ENCODE assay signal across 1 cellular context in the genomic region with DNA sequence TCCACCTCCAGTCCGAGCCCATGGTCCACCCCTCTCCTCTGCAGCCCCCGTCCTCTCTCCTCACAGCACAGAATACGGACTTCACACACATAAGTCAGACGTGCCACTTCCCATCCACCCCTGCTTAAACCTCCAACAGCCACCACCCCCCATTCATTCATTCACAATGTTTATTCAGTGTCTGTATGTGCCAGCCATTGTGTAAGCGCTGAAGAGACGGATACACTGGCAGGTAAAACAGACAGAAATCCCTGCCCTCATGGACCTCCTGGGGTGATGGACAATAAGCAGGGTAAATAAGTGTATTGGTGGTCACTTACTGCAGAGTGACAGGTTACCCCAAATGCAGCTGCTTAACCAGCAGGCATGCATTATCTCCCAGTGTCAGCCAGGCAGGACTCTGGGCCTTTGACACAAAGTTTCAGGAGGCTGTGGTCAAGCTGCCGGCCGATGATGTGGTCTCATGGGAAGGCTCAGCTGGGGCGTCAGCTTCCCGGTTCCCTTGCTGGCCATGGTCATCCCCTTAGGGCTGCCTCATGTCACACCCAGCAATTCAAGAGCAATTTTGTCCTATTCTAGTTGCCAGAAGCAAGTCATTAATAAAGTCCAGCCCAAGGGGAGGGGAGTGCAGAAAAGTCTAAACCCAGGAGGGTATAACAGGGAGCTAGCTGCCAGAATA.
TF ChIP-seq lines count a peak whose summit lies in the region.

No MANE protein-coding gene starts in this region.

TF ChIP-seq in WTC11, 78 proteins besides CTCF, POLR2A, EP300 and RAD21:
- TF ChIP-seq ATF2 (CRISPR knock-in tag; IDR thresholded peaks at IDR 0.05; ENCODE audit: borderline replicate concordance, low read depth): no peak
- no peak for TF ChIP-seq RORB (CRISPR knock-in tag; IDR thresholded peaks at IDR 0.05)
- no peak for TF ChIP-seq CREB1 (CRISPR knock-in tag; IDR thresholded peaks at IDR 0.05)
- TF ChIP-seq, protein P1, sequence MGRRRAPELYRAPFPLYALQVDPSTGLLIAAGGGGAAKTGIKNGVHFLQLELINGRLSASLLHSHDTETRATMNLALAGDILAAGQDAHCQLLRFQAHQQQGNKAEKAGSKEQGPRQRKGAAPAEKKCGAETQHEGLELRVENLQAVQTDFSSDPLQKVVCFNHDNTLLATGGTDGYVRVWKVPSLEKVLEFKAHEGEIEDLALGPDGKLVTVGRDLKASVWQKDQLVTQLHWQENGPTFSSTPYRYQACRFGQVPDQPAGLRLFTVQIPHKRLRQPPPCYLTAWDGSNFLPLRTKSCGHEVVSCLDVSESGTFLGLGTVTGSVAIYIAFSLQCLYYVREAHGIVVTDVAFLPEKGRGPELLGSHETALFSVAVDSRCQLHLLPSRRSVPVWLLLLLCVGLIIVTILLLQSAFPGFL (CRISPR knock-in tag; IDR thresholded peaks at IDR 0.05; ENCODE audit: borderline replicate concordance): no peak
- no peak for TF ChIP-seq ZNF281 (CRISPR knock-in tag; IDR thresholded peaks at IDR 0.05)
- TF ChIP-seq JUN (CRISPR knock-in tag; IDR thresholded peaks at IDR 0.05): no peak
- TF ChIP-seq, protein P2, sequence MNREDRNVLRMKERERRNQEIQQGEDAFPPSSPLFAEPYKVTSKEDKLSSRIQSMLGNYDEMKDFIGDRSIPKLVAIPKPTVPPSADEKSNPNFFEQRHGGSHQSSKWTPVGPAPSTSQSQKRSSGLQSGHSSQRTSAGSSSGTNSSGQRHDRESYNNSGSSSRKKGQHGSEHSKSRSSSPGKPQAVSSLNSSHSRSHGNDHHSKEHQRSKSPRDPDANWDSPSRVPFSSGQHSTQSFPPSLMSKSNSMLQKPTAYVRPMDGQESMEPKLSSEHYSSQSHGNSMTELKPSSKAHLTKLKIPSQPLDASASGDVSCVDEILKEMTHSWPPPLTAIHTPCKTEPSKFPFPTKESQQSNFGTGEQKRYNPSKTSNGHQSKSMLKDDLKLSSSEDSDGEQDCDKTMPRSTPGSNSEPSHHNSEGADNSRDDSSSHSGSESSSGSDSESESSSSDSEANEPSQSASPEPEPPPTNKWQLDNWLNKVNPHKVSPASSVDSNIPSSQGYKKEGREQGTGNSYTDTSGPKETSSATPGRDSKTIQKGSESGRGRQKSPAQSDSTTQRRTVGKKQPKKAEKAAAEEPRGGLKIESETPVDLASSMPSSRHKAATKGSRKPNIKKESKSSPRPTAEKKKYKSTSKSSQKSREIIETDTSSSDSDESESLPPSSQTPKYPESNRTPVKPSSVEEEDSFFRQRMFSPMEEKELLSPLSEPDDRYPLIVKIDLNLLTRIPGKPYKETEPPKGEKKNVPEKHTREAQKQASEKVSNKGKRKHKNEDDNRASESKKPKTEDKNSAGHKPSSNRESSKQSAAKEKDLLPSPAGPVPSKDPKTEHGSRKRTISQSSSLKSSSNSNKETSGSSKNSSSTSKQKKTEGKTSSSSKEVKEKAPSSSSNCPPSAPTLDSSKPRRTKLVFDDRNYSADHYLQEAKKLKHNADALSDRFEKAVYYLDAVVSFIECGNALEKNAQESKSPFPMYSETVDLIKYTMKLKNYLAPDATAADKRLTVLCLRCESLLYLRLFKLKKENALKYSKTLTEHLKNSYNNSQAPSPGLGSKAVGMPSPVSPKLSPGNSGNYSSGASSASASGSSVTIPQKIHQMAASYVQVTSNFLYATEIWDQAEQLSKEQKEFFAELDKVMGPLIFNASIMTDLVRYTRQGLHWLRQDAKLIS (CRISPR knock-in tag; IDR thresholded peaks at IDR 0.05; ENCODE audit: borderline replicate concordance): no peak
- TF ChIP-seq SP1 (CRISPR knock-in tag; conservative IDR thresholded peaks at IDR 0.05): no peak
- no peak for TF ChIP-seq ZNF121 (CRISPR knock-in tag; IDR thresholded peaks at IDR 0.05)
- no peak for TF ChIP-seq CBFB (CRISPR knock-in tag; IDR thresholded peaks at IDR 0.05; ENCODE audit: low read depth)
- TF ChIP-seq, protein P3, sequence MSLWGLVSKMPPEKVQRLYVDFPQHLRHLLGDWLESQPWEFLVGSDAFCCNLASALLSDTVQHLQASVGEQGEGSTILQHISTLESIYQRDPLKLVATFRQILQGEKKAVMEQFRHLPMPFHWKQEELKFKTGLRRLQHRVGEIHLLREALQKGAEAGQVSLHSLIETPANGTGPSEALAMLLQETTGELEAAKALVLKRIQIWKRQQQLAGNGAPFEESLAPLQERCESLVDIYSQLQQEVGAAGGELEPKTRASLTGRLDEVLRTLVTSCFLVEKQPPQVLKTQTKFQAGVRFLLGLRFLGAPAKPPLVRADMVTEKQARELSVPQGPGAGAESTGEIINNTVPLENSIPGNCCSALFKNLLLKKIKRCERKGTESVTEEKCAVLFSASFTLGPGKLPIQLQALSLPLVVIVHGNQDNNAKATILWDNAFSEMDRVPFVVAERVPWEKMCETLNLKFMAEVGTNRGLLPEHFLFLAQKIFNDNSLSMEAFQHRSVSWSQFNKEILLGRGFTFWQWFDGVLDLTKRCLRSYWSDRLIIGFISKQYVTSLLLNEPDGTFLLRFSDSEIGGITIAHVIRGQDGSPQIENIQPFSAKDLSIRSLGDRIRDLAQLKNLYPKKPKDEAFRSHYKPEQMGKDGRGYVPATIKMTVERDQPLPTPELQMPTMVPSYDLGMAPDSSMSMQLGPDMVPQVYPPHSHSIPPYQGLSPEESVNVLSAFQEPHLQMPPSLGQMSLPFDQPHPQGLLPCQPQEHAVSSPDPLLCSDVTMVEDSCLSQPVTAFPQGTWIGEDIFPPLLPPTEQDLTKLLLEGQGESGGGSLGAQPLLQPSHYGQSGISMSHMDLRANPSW (CRISPR knock-in tag; conservative IDR thresholded peaks at IDR 0.05; ENCODE audit: low read depth): no peak
- no peak for TF ChIP-seq GTF2I (CRISPR knock-in tag; conservative IDR thresholded peaks at IDR 0.05)
